17 cellular contexts compared by ENCODE assay signal in the genomic region with DNA sequence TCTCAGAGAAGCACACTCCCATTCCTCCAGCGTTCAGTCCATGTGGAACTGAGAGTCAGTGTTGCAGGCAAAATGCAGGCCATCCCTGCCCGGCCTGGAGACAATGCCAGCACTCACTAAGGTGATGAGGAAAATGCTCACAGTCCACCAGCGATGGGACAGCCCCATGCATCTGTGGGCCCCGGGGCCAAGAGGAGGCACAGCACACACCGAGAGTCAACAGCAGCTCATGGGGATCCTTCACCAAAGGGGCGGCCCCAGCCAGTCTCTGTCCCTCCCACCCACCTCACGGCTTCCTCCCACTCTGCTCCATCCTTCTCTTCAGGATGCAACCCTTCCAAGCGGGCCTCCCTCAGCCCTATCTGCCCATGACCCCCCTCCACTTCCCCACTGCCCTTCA. TPM values are rescaled to one million over a fixed set of nuclear protein-coding genes. Genes with fewer than 3 reads are reported as not detected.
DNase-seq lines count a peak whose midpoint lies in the region; ATAC-seq and FAIRE-seq lines count a peak whose summit lies in the region.
"Had no signal": no experiment of that assay in that cellular context is flagged by ENCODE, and none has a peak within 500 bp of the region (broad histone marks: within the 10 kb centered on the region; RNA-seq: fewer than 3 reads in every experiment).

No MANE protein-coding gene starts in this region.

- H2BK5ac ChIP-seq in neuronal stem cell (ENCODE audit: low read length) = no peak overlapping the region
- H2BK5ac ChIP-seq in mesenchymal stem cell (ENCODE audit: low read depth, low read length, poor library complexity, severe bottlenecking) = no peak overlapping the region

- H4K91ac ChIP-seq in neuronal stem cell (ENCODE audit: low read depth, low read length, poor library complexity) (no peak overlapping the region), mesenchymal stem cell (ENCODE audit: low read length) (no peak overlapping the region)

- peaks cover 0 to 11% (median 0%) of the 10 kb centered on the region in 3 experiments for H3K27me3 ChIP-seq in neuronal stem cell (ENCODE audit: control insufficient read depth in 3 of 3, insufficient read depth in 3 of 3, low read depth in 1 of 3, low read length in 3 of 3)
- peaks cover 0 to 31% of the 10 kb centered on the region in 2 experiments for H3K27me3 ChIP-seq in mesenchymal stem cell (ENCODE audit: control insufficient read depth in 1 of 2, insufficient read depth in 1 of 2, low read length in 2 of 2)
- H3K27me3 ChIP-seq: tibial artery had no signal

- no peak overlapping the region for H2BK120ac ChIP-seq in neuronal stem cell (ENCODE audit: low read depth, low read length)
- no peak overlapping the region for H2BK120ac ChIP-seq in mesenchymal stem cell (ENCODE audit: low read depth, low read length)

- H2BK15ac ChIP-seq in neuronal stem cell (ENCODE audit: low read length) (no peak overlapping the region), mesenchymal stem cell (ENCODE audit: low read depth, poor library complexity, severe bottlenecking) (no peak overlapping the region)

- peaks cover 11% of the 10 kb centered on the region for H3K79me1 ChIP-seq in neuronal stem cell (ENCODE audit: low read depth, low read length)
- H3K79me1 ChIP-seq in mesenchymal stem cell (replicated peaks; ENCODE audit: low read length, poor library complexity, severe bottlenecking) = peaks cover 46% of the 10 kb centered on the region

- peaks cover 6 to 18% of the 10 kb centered on the region in 2 donors for H3K4me1 ChIP-seq in neuronal stem cell (ENCODE audit: control insufficient read depth in 2 of 2, insufficient read depth in 1 of 2, low read depth in 1 of 2, low read length in 2 of 2)
- H3K4me1 ChIP-seq in mesenchymal stem cell (ENCODE audit: control insufficient read depth, insufficient read depth, low read depth, low read length) = peaks cover 16% of the 10 kb centered on the region
- H3K4me1 ChIP-seq: Caco-2 had no signal

- H3K18ac ChIP-seq in neuronal stem cell (ENCODE audit: low read length) (peak overlapping the region; percentile 5), mesenchymal stem cell (ENCODE audit: low read depth in 1 of 2, low read length in 2 of 2) (no peak overlapping the region)

- no peak overlapping the region for H3K4me2 ChIP-seq in neuronal stem cell (ENCODE audit: insufficient read depth, low read length, poor library complexity, severe bottlenecking)
- no peak overlapping the region for H3K4me2 ChIP-seq in mesenchymal stem cell (ENCODE audit: low read length, poor library complexity, severe bottlenecking)
- H3K4me2 ChIP-seq: SK-N-SH had no signal

- peak; percentile 49 for ATAC-seq in HG02885 (IDR thresholded peaks at IDR 0.05; ENCODE audit: poor library complexity, unreplicated experiment)
- ATAC-seq: K562, right cardiac atrium had no signal

- no peak overlapping the region for H4K8ac ChIP-seq in neuronal stem cell (ENCODE audit: low read depth, low read length)
- no peak overlapping the region for H4K8ac ChIP-seq in mesenchymal stem cell (ENCODE audit: low read length)

- peaks cover 0 to 1% of the 10 kb centered on the region in 2 donors for H3K9me3 ChIP-seq in neuronal stem cell (replicated peaks in 1 of 2; ENCODE audit: control insufficient read depth in 2 of 2, insufficient read depth in 1 of 2, low read depth in 1 of 2, low read length in 2 of 2)
- no peaks in the 10 kb centered on the region for H3K9me3 ChIP-seq in mesenchymal stem cell (ENCODE audit: control insufficient read depth, low read length)
- H3K9me3 ChIP-seq: Caco-2, SK-N-SH had no signal

- no CpG with 5 or more reads among the region's 8 CpGs for WGBS in neuronal stem cell (ENCODE audit: extremely low coverage in 2 of 2, insufficient read length in 2 of 2, insufficient replicate concordance in 1 of 2), 2 donors
- WGBS in mesenchymal stem cell = 96% methylated on average over 8 of the region's 8 CpGs

- H2BK12ac ChIP-seq in neuronal stem cell (ENCODE audit: low read length) = no peak overlapping the region
- H2BK12ac ChIP-seq in mesenchymal stem cell (ENCODE audit: low read length in 2 of 2) = no peak overlapping the region

- H3K14ac ChIP-seq in neuronal stem cell (ENCODE audit: low read length) (no peak overlapping the region), mesenchymal stem cell (ENCODE audit: low read length in 2 of 2) (no peak overlapping the region)

- H3K4me1 Mint-ChIP-seq in T-helper 2 cell treated with Interferon-gamma antibody and Interleukin-4, amounts not matched to agents 5 μg/mL and 100 μg/mL, for 36 hours (ENCODE audit: low read depth) = peaks cover 75% of the 10 kb centered on the region
- H3K4me1 Mint-ChIP-seq in activated naive CD8-positive, alpha-beta T cell (ENCODE audit: low read depth) = peaks cover 92% of the 10 kb centered on the region

- no peak for FAIRE-seq in RCC 7860 (lab: Jason Lieb, UNC)
- FAIRE-seq: astrocyte, K562 had no signal

- H3K27ac ChIP-seq in neuronal stem cell (replicated peaks; ENCODE audit: low read length) (no peak overlapping the region), mesenchymal stem cell (ENCODE audit: low read length, poor library complexity, severe bottlenecking) (no peak overlapping the region)
- H3K27ac ChIP-seq: tibial artery had no signal

- no peak overlapping the region for H3K4ac ChIP-seq in neuronal stem cell (ENCODE audit: low read length)
- no peak overlapping the region for H3K4ac ChIP-seq in mesenchymal stem cell (ENCODE audit: low read depth in 1 of 2, low read length in 2 of 2)

- no peaks in the 10 kb centered on the region for H3K27me3 Mint-ChIP-seq in T-helper 2 cell treated with Interferon-gamma antibody and Interleukin-4, amounts not matched to agents 5 μg/mL and 100 μg/mL, for 36 hours (ENCODE audit: low read depth)
- H3K27me3 Mint-ChIP-seq in activated naive CD8-positive, alpha-beta T cell = no peaks in the 10 kb centered on the region

- H2AFZ ChIP-seq in neuronal stem cell (ENCODE audit: low read length) (no peak overlapping the region), mesenchymal stem cell (ENCODE audit: low read depth, low read length) (no peak overlapping the region)

- H3K36me3 ChIP-seq in neuronal stem cell (replicated peaks in 1 of 2; ENCODE audit: control insufficient read depth in 2 of 2, insufficient read depth in 2 of 2, low read length in 2 of 2) = no peaks in the 10 kb centered on the region
- peaks cover 0 to 12% of the 10 kb centered on the region in 2 experiments for H3K36me3 ChIP-seq in mesenchymal stem cell (ENCODE audit: control insufficient read depth in 1 of 2, insufficient read depth in 2 of 2, low read depth in 1 of 2, low read length in 2 of 2)
- H3K36me3 ChIP-seq: tibial artery had no signal

- peak overlapping the region; percentile 75 for H3K27ac Mint-ChIP-seq in T-helper 2 cell treated with Interferon-gamma antibody and Interleukin-4, amounts not matched to agents 5 μg/mL and 100 μg/mL, for 36 hours
- peak overlapping the region; percentile 97 for H3K27ac Mint-ChIP-seq in activated naive CD8-positive, alpha-beta T cell

- H3K4me3 ChIP-seq in neuronal stem cell (ENCODE audit: low read length in 2 of 2) = no peak overlapping the region
- H3K4me3 ChIP-seq in mesenchymal stem cell (ENCODE audit: insufficient read depth in 1 of 2, low read depth in 1 of 2, low read length in 2 of 2) = no peak overlapping the region
- H3K4me3 ChIP-seq: K562, tibial artery had no signal

- peak; percentile 42 for DNase-seq in T-helper 2 cell treated with Interferon-gamma antibody and Interleukin-4, amounts not matched to agents 5 μg/mL and 100 μg/mL, for 36 hours (ENCODE audit: low spot score)
- no peak for DNase-seq in T-helper 2 cell
- DNase-seq in neuronal stem cell (ENCODE audit: low spot score) = no peak
- DNase-seq in NCI-H748 treated with DMSO at 0.1 percent for 48 hours (lab: John Stamatoyannopoulos, UW) = no peak
- no peak for DNase-seq in mesenchymal stem cell
- DNase-seq in RCC 7860 (ENCODE audit: low spot score) = no peak
- DNase-seq: 8988T, Caco-2, islet precursor cell, NCI-H2029, SK-N-SH, tibial artery had no signal

- H2AK5ac ChIP-seq in neuronal stem cell (ENCODE audit: low read depth, low read length) (peak overlapping the region; percentile 18), mesenchymal stem cell (ENCODE audit: low read length, severe bottlenecking) (no peak overlapping the region)

- H3K4me3 Mint-ChIP-seq in T-helper 2 cell treated with Interferon-gamma antibody and Interleukin-4, amounts not matched to agents 5 μg/mL and 100 μg/mL, for 36 hours = peak overlapping the region; percentile 90
- peak overlapping the region; percentile 97 for H3K4me3 Mint-ChIP-seq in activated naive CD8-positive, alpha-beta T cell

- H3K23ac ChIP-seq in neuronal stem cell (ENCODE audit: low read depth, low read length, poor library complexity) (no peak overlapping the region), mesenchymal stem cell (ENCODE audit: low read length in 2 of 2) (no peak overlapping the region)

- H3K9me3 Mint-ChIP-seq in T-helper 2 cell treated with Interferon-gamma antibody and Interleukin-4, amounts not matched to agents 5 μg/mL and 100 μg/mL, for 36 hours = no peaks in the 10 kb centered on the region
- no peaks in the 10 kb centered on the region for H3K9me3 Mint-ChIP-seq in activated naive CD8-positive, alpha-beta T cell (ENCODE audit: low read depth)

- H3K36me3 Mint-ChIP-seq in T-helper 2 cell treated with Interferon-gamma antibody and Interleukin-4, amounts not matched to agents 5 μg/mL and 100 μg/mL, for 36 hours (ENCODE audit: low read depth) = peaks cover 72% of the 10 kb centered on the region
- peaks cover 22% of the 10 kb centered on the region for H3K36me3 Mint-ChIP-seq in activated naive CD8-positive, alpha-beta T cell

- H3K9ac ChIP-seq in neuronal stem cell (ENCODE audit: low read depth, low read length, poor library complexity) (no peak overlapping the region), mesenchymal stem cell (ENCODE audit: low read length) (no peak overlapping the region)
- H3K9ac ChIP-seq: SK-N-SH had no signal

RNA-seq across cellular contexts. Expression of gene SEMA4D, which starts 6.2 kb away (rescaled TPM):
- polyA plus RNA-seq in neuronal stem cell (2013, experiment 1 of 2) = 23.2 TPM
- 24.3 TPM for polyA plus RNA-seq in neuronal stem cell (2013, experiment 2 of 2)
- 3.2 TPM for polyA plus RNA-seq in mesenchymal stem cell (2013, experiment 1 of 2)
- polyA plus RNA-seq in mesenchymal stem cell (2013, experiment 2 of 2) = 3.2 TPM
